12 cellular contexts compared by ENCODE assay signal in genomic region chr15:31335991-31336942, GRCh38. TPM values are rescaled to one million over a fixed set of nuclear protein-coding genes. Genes with fewer than 3 reads are reported as not detected.
DNase-seq lines count a peak whose midpoint lies in the region; ATAC-seq, FAIRE-seq and TF ChIP-seq lines count a peak whose summit lies in the region.
"Had no signal": no experiment of that assay in that cellular context is flagged by ENCODE, and none has a peak within 500 bp of the region (broad histone marks: within the 10 kb centered on the region; RNA-seq: fewer than 3 reads in every experiment).

No MANE protein-coding gene starts in this region.

- TF ChIP-seq EP300 in HepG2 (IDR thresholded peaks at IDR 0.05; ENCODE audit: low read depth in 2 of 2, low read length in 2 of 2) (no peak), HepG2 (CRISPR knock-in tag; IDR thresholded peaks at IDR 0.05; ENCODE audit: borderline replicate concordance) (no peak), suprapubic skin (IDR thresholded peaks at IDR 0.05) (no peak)

- no peaks in the 10 kb centered on the region for H3K9me3 Mint-ChIP-seq in activated CD4-positive, alpha-beta T cell treated with anti-CD3 and anti-CD28 coated beads for 36 hours (ENCODE audit: low read depth)
- no peaks in the 10 kb centered on the region for H3K9me3 Mint-ChIP-seq in activated naive CD4-positive, alpha-beta T cell treated with anti-CD3 and anti-CD28 coated beads, Interleukin-2, amount 50 U/mL, for 72 hours

- no peak overlapping the region for H3K4me2 ChIP-seq in HepG2 (ENCODE audit: low read depth, low read length)

- peaks cover 44% of the 10 kb centered on the region; the same call in 1 of the 2 replicates for H4K20me1 ChIP-seq in HepG2 (ENCODE audit: insufficient read depth, low read length)

- no peak for ATAC-seq in activated CD4-positive, alpha-beta T cell treated with anti-CD3 and anti-CD28 coated beads for 36 hours
- ATAC-seq in activated naive CD4-positive, alpha-beta T cell treated with anti-CD3 and anti-CD28 coated beads, Interleukin-2, amount 50 U/mL, for 72 hours: no peak
- ATAC-seq in HepG2: no peak
- ATAC-seq in HG03280 (IDR thresholded peaks at IDR 0.05; ENCODE audit: unreplicated experiment): no peak

- peaks cover 13% of the 10 kb centered on the region for H3K36me3 Mint-ChIP-seq in activated CD4-positive, alpha-beta T cell treated with anti-CD3 and anti-CD28 coated beads for 36 hours (ENCODE audit: low read depth)
- peaks cover 0 to 9% of the 10 kb centered on the region in 2 donors for H3K36me3 Mint-ChIP-seq in activated naive CD4-positive, alpha-beta T cell treated with anti-CD3 and anti-CD28 coated beads, Interleukin-2, amount 50 U/mL, for 72 hours

- BruUV-seq in HepG2 (replicated peaks; lab: Mats Ljungman, UMichigan): no TSS peak

- H3K27ac Mint-ChIP-seq in activated CD4-positive, alpha-beta T cell treated with anti-CD3 and anti-CD28 coated beads for 36 hours: peak overlapping the region; percentile 37
- peak overlapping the region; percentile 31 to 84 for H3K27ac Mint-ChIP-seq in activated naive CD4-positive, alpha-beta T cell treated with anti-CD3 and anti-CD28 coated beads, Interleukin-2, amount 50 U/mL, for 72 hours

- no peak for DNase-seq in activated CD4-positive, alpha-beta T cell treated with anti-CD3 and anti-CD28 coated beads for 36 hours
- no peak for DNase-seq in activated CD4-positive, alpha-beta T cell treated with anti-CD3 and anti-CD28 coated beads for 48 hours
- DNase-seq in activated naive CD4-positive, alpha-beta T cell treated with anti-CD3 and anti-CD28 coated beads, Interleukin-2, amount 50 U/mL, for 72 hours (ENCODE audit: low spot score in 2 of 2): no peak
- no peak for DNase-seq in HepG2 (ENCODE audit: low spot score)
- peak in 1 of 2 donors; percentile 59 for DNase-seq in suprapubic skin (ENCODE audit: low spot score in 2 of 2)
- DNase-seq in GM20000 (ENCODE audit: low spot score): no peak
- DNase-seq in OCI-M1 (lab: John Stamatoyannopoulos, UW): no peak
- DNase-seq: NCI-H2081 treated with DMSO at 0.1 percent for 48 hours, WERI-Rb-1 had no signal

- no peaks in the 10 kb centered on the region for H3K27me3 Mint-ChIP-seq in activated CD4-positive, alpha-beta T cell treated with anti-CD3 and anti-CD28 coated beads for 36 hours

- H3K9me3 ChIP-seq in HepG2 (ENCODE audit: low read length): no peaks in the 10 kb centered on the region
- no peaks in the 10 kb centered on the region for H3K9me3 ChIP-seq in suprapubic skin

- 85% methylated on average over 12 of the region's 13 CpGs for WGBS in HepG2 (ENCODE audit: low lambda C conversion rate)
- WGBS in suprapubic skin: 71% methylated on average over 13 of the region's 13 CpGs

- H3K9ac ChIP-seq in HepG2 (ENCODE audit: insufficient read depth, low read depth, low read length): no peak overlapping the region

- intact Hi-C loops in activated CD4-positive, alpha-beta T cell treated with anti-CD3 and anti-CD28 coated beads for 36 hours (cut with DNase I, micrococcal nuclease): no loop called here
- intact Hi-C loops in HepG2 (cut with micrococcal nuclease; ENCODE audit: unreplicated experiment): no loop called here

- CTCF ChIA-PET in activated CD4-positive, alpha-beta T cell treated with anti-CD3 and anti-CD28 coated beads for 36 hours (lab: Charles Lee): interaction anchor here (0.6 to 1.1 kb wide), 5 partner anchors 8 to 154 kb away, joined by 3 to 4 read pairs (median 3); no protein-coding TSS in a partner anchor
- CTCF ChIA-PET in HepG2 (lab: Yijun Ruan, JAX; ENCODE audit: low intra/inter-chr PET ratio, low total read pairs): no interaction called here

- H3K36me3 ChIP-seq in HepG2 (replicated peaks in 1 of 2; ENCODE audit: control insufficient read depth in 1 of 2, insufficient read depth in 2 of 2, low read length in 2 of 2) (peaks cover 0 to 16% of the 10 kb centered on the region in 2 experiments; a peak in 1 of 5 replicates), suprapubic skin (no peaks in the 10 kb centered on the region)
- H3K36me3 ChIP-seq: WERI-Rb-1 had no signal

- in situ Hi-C loops in HepG2 (cut with HindIII; ENCODE audit: extremely low pct_ligation_motif_present, low pct_unique_long_range_greater_than_20kb): no loop called here

- no peak overlapping the region for H2AFZ ChIP-seq in HepG2 (ENCODE audit: low read length)

- TF ChIP-seq CTCF in HepG2 (CRISPR knock-in tag; IDR thresholded peaks at IDR 0.05) (no peak), suprapubic skin (IDR thresholded peaks at IDR 0.05) (no peak), GM20000 (IDR thresholded peaks at IDR 0.05; ENCODE audit: extremely low read depth, missing control alignments) (no peak)

- H3K4me1 Mint-ChIP-seq in activated CD4-positive, alpha-beta T cell treated with anti-CD3 and anti-CD28 coated beads for 36 hours: peaks cover 99% of the 10 kb centered on the region

- POLR2A ChIA-PET in activated CD4-positive, alpha-beta T cell treated with anti-CD3 and anti-CD28 coated beads for 36 hours (lab: Charles Lee): no interaction called here
- POLR2A ChIA-PET in HepG2 (lab: Yijun Ruan, JAX): no interaction called here

- no peak for FAIRE-seq in HepG2 (lab: Jason Lieb, UNC)
- FAIRE-seq: A204.1, RCC 7860 had no signal

- H3K27me3 ChIP-seq in HepG2 (ENCODE audit: control insufficient read depth in 1 of 2, insufficient read depth in 2 of 2, low read length in 2 of 2): no peaks in the 10 kb centered on the region
- no peaks in the 10 kb centered on the region for H3K27me3 ChIP-seq in suprapubic skin

- H3K4me1 ChIP-seq in HepG2 (ENCODE audit: insufficient read depth, low read length) (peaks cover 58% of the 10 kb centered on the region), suprapubic skin (peaks cover 99% of the 10 kb centered on the region)

- H3K4me3 ChIP-seq in HepG2 (replicated peaks in 1 of 3; ENCODE audit: insufficient read depth in 1 of 3, low read depth in 2 of 3, low read length in 3 of 3) (no peak overlapping the region), suprapubic skin (no peak overlapping the region)

- no peak overlapping the region for H3K4me3 Mint-ChIP-seq in activated CD4-positive, alpha-beta T cell treated with anti-CD3 and anti-CD28 coated beads for 36 hours

- TF ChIP-seq POLR2A in HepG2 (IDR thresholded peaks at IDR 0.05; ENCODE audit: insufficient read depth in 1 of 2, low read depth in 2 of 2, low read length in 2 of 2) (no peak), suprapubic skin (IDR thresholded peaks at IDR 0.05) (no peak)

- H3K27ac ChIP-seq in HepG2 (ENCODE audit: extremely low read length, insufficient read depth, low read length) (peak overlapping the region; percentile 42), suprapubic skin (peak overlapping the region; percentile 44)
- H3K27ac ChIP-seq: WERI-Rb-1 had no signal

- no peak for TF ChIP-seq RAD21 in HepG2 (CRISPR knock-in tag; IDR thresholded peaks at IDR 0.05)

- H3K79me2 ChIP-seq in HepG2 (ENCODE audit: insufficient read depth, low read length): peaks cover 90% of the 10 kb centered on the region

TF ChIP-seq in HepG2, 621 proteins besides CTCF, POLR2A, EP300 and RAD21 (continues in another document):
- TF ChIP-seq HNF4A (CRISPR knock-in tag; IDR thresholded peaks at IDR 0.05) (peak; percentile 64), RXRB (CRISPR knock-in tag; IDR thresholded peaks at IDR 0.05; ENCODE audit: borderline replicate concordance) (peak; percentile 52; the same call in 1 of the 2 replicates), NFYC (CRISPR knock-in tag; IDR thresholded peaks at IDR 0.05) (no peak), ZNF543 (CRISPR knock-in tag; IDR thresholded peaks at IDR 0.05) (peak; percentile 97), SIX4 (CRISPR knock-in tag; IDR thresholded peaks at IDR 0.05) (peak; percentile 85; the same call in 1 of the 2 replicates), REL (CRISPR knock-in tag; conservative IDR thresholded peaks at IDR 0.05) (no peak), SIX1 (CRISPR knock-in tag; IDR thresholded peaks at IDR 0.05; ENCODE audit: borderline replicate concordance) (peak; percentile 55; the same call in 1 of the 2 replicates), RXRA (CRISPR knock-in tag; IDR thresholded peaks at IDR 0.05) (0 out of 2 replicates have a peak, but pooled peaks have one; percentile 17), IRF1 (CRISPR knock-in tag; IDR thresholded peaks at IDR 0.05; ENCODE audit: low read depth) (no peak)

RNA-seq across cellular contexts. Expression of gene KLF13, which starts 9.6 kb away (rescaled TPM):
- 100 to 1,000 TPM; 147 to 212 TPM for total RNA-seq in activated CD4-positive, alpha-beta T cell treated with anti-CD3 and anti-CD28 coated beads for 36 hours
- 100 to 1,000 TPM; 124 to 161 TPM for total RNA-seq in activated naive CD4-positive, alpha-beta T cell treated with anti-CD3 and anti-CD28 coated beads, Interleukin-2, amount 50 U/mL, for 72 hours
- total RNA-seq in HepG2 (2016; rRNA removed; fragmentation: Illumina TruSeq; extraction: Trizol) (25.1 and 27.8 TPM in 2 replicates), suprapubic skin (100 to 1,000 TPM; 141 to 162 (median 145) TPM)
- 1.4 and 2.8 TPM in 2 replicates for total RNA-seq in HepG2 (2016; cell fraction: cytosol; rRNA removed; fragmentation: Illumina TruSeq; extraction: Trizol; ENCODE audit: low read depth)
- total RNA-seq in HepG2 (2016; cell fraction: insoluble cytoplasmic fraction; rRNA removed; fragmentation: Illumina TruSeq; extraction: Trizol): 21.2 and 24.1 TPM in 2 replicates
- 6.8 and 8.3 TPM in 2 replicates for total RNA-seq in HepG2 (2016; cell fraction: membrane; rRNA removed; fragmentation: Illumina TruSeq; extraction: Trizol)
- 13.1 and 18.9 TPM in 2 replicates for total RNA-seq in HepG2 (2016; cell fraction: nucleus; rRNA removed; fragmentation: Illumina TruSeq; extraction: Trizol)
- polyA plus RNA-seq in HepG2 (2011; rRNA removed): 16.8 and 18.8 TPM in 2 replicates
- polyA plus RNA-seq in HepG2 (2011; cell fraction: cytosol; rRNA removed): 9.1 and 11.1 TPM in 2 replicates
- 12.3 and 14.2 TPM in 2 replicates for polyA plus RNA-seq in HepG2 (2011; cell fraction: nucleus; rRNA removed)
- 22.0 and 24.4 TPM in 2 replicates for polyA plus RNA-seq in HepG2 (2012)
- polyA plus RNA-seq in HepG2 (2016; cell fraction: cytosol; fragmentation: Illumina TruSeq; extraction: Trizol; ENCODE audit: low read depth): 1.1 and 2.1 TPM in 2 replicates
- polyA plus RNA-seq in HepG2 (2016; cell fraction: insoluble cytoplasmic fraction; fragmentation: Illumina TruSeq; extraction: Trizol; ENCODE audit: low read depth): 31.2 and 34.3 TPM in 2 replicates
- polyA plus RNA-seq in HepG2 (2016; cell fraction: membrane; fragmentation: Illumina TruSeq; extraction: Trizol; ENCODE audit: low read depth): 5.5 and 7.5 TPM in 2 replicates
- 30.0 and 34.4 TPM in 2 replicates for polyA plus RNA-seq in HepG2 (2016; cell fraction: nucleus; fragmentation: Illumina TruSeq; extraction: Trizol; ENCODE audit: insufficient read depth, low read depth)
- 23.8 and 65.8 TPM in 2 replicates for polyA minus RNA-seq in HepG2 (2011; rRNA and poly(A)+ RNA removed; ENCODE audit: low replicate concordance)
- polyA minus RNA-seq in HepG2 (2011; cell fraction: cytosol; rRNA and poly(A)+ RNA removed): 12.2 and 13.9 TPM in 2 replicates
- polyA minus RNA-seq in HepG2 (2011; cell fraction: nucleus; rRNA and poly(A)+ RNA removed): 6.3 and 8.8 TPM in 2 replicates
